8 cellular contexts compared by ENCODE assay signal in the genomic region with DNA sequence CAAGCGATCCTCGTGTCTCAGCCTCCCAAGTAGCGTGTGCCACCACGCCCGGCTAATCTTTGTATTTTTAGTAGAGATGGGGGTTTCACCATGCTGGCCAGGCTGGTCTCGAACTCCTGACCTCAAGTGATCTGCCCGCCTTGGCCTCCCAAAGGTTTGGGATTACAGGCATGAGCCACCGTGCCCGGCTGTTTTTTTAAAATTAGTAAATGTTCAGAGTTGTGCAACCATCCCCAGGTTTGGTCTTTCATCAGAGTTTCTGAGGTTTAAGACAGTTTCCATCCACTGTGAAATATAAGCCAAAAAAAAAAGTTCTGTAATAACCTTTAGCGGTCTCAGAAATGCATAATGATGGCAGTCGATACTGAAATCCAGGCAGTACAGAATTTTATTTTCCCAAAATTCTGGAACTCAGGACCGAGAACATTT.
DNase-seq lines count a peak whose midpoint lies in the region; ATAC-seq and TF ChIP-seq lines count a peak whose summit lies in the region.

No MANE protein-coding gene starts in this region.

- H3K9me2 ChIP-seq in DOHH2 (replicated peaks; ENCODE audit: control insufficient read depth, low read length), result no peaks in the 10 kb centered on the region

- peaks cover 19% of the 10 kb centered on the region for H3F3A ChIP-seq in DOHH2 (ENCODE audit: control insufficient read depth, insufficient read depth)

- H3K27me3 ChIP-seq in DOHH2 (ENCODE audit: control insufficient read depth, low read length), result no peaks in the 10 kb centered on the region
- H3K27me3 ChIP-seq in duodenal mucosa (ENCODE audit: control insufficient read depth in 1 of 2, insufficient read depth in 2 of 2, low read length in 2 of 2), result peaks cover 3 to 13% of the 10 kb centered on the region in 2 donors
- no peaks in the 10 kb centered on the region for H3K27me3 ChIP-seq in neuron (ENCODE audit: insufficient read depth, low read length)

- H3K4me3 ChIP-seq in DOHH2 (ENCODE audit: low read length) (peak overlapping the region; percentile 91), HFF-Myc (replicated peaks; ENCODE audit: low read depth, low read length) (peak overlapping the region; percentile 44), duodenal mucosa (ENCODE audit: low read depth in 1 of 2, low read length in 2 of 2) (peak overlapping the region; percentile 45 to 78), neuron (ENCODE audit: low read length) (peak overlapping the region; percentile 75)

- H3K27ac ChIP-seq in DOHH2 (ENCODE audit: low read depth, low read length) (peak overlapping the region; percentile 71), duodenal mucosa (ENCODE audit: low read depth, low read length) (peak overlapping the region; percentile 49)

- H3K9ac ChIP-seq in duodenal mucosa (ENCODE audit: low read depth in 1 of 2, low read length in 2 of 2), result peak overlapping the region; percentile 53 to 72

- H3K4me2 ChIP-seq in DOHH2 (ENCODE audit: low read length), result peak overlapping the region; percentile 98

- peak overlapping the region; percentile 62 for H2AFZ ChIP-seq in neuron (ENCODE audit: low read depth, low read length)

- no peaks in the 10 kb centered on the region for H3K9me3 ChIP-seq in DOHH2 (ENCODE audit: control insufficient read depth, insufficient read depth, low read length)
- no peaks in the 10 kb centered on the region for H3K9me3 ChIP-seq in duodenal mucosa (ENCODE audit: control insufficient read depth in 1 of 2, low read length in 2 of 2)
- H3K9me3 ChIP-seq in neuron (ENCODE audit: low read length), result no peaks in the 10 kb centered on the region

- TF ChIP-seq CTCF in DOHH2 (IDR thresholded peaks at IDR 0.05; ENCODE audit: low read depth, low read length, poor library complexity, severe bottlenecking) (no peak), HFF-Myc (IDR thresholded peaks at IDR 0.05; ENCODE audit: low read depth, low read length, missing control alignments) (no peak)

- peaks cover 49% of the 10 kb centered on the region for H3K4me1 ChIP-seq in DOHH2 (ENCODE audit: control insufficient read depth, low read length)
- H3K4me1 ChIP-seq in duodenal mucosa (ENCODE audit: control insufficient read depth in 1 of 2, insufficient read depth in 2 of 2, low read length in 2 of 2), result peaks cover 18 to 22% of the 10 kb centered on the region in 2 donors
- H3K4me1 ChIP-seq in neuron (ENCODE audit: insufficient read depth, low read length), result peaks cover 25% of the 10 kb centered on the region

- no peak for ATAC-seq in GM21526 (IDR thresholded peaks at IDR 0.05; ENCODE audit: low FRiP score, unreplicated experiment)

- peaks cover 22% of the 10 kb centered on the region for H3K36me3 ChIP-seq in DOHH2 (ENCODE audit: control insufficient read depth, low read length)
- peaks cover 8% of the 10 kb centered on the region in 2 donors for H3K36me3 ChIP-seq in duodenal mucosa (ENCODE audit: control insufficient read depth in 1 of 2, insufficient read depth in 2 of 2, low read length in 2 of 2)
- H3K36me3 ChIP-seq in neuron (ENCODE audit: insufficient read depth, low read length), result peaks cover 26% of the 10 kb centered on the region

- no peak for DNase-seq in HFF-Myc (ENCODE audit: extremely low read depth, low read depth)
- peak; percentile 86 for DNase-seq in SIG-M5 (lab: John Stamatoyannopoulos, UW)
- no peak for DNase-seq in DMS79 treated with DMSO at 0.1 percent for 48 hours (lab: John Stamatoyannopoulos, UW)
- no peak for DNase-seq in effector CD4-positive, alpha-beta T cell

- H3K79me2 ChIP-seq in DOHH2 (ENCODE audit: control insufficient read depth, low read length), result peaks cover 77% of the 10 kb centered on the region

- no peaks in the 10 kb centered on the region; the same call in 1 of the 2 replicates for H4K20me1 ChIP-seq in DOHH2 (ENCODE audit: control insufficient read depth, insufficient read depth, low read depth, low read length)
